Comparison of ENCODE assay signal across 20 cellular contexts in the genomic region with DNA sequence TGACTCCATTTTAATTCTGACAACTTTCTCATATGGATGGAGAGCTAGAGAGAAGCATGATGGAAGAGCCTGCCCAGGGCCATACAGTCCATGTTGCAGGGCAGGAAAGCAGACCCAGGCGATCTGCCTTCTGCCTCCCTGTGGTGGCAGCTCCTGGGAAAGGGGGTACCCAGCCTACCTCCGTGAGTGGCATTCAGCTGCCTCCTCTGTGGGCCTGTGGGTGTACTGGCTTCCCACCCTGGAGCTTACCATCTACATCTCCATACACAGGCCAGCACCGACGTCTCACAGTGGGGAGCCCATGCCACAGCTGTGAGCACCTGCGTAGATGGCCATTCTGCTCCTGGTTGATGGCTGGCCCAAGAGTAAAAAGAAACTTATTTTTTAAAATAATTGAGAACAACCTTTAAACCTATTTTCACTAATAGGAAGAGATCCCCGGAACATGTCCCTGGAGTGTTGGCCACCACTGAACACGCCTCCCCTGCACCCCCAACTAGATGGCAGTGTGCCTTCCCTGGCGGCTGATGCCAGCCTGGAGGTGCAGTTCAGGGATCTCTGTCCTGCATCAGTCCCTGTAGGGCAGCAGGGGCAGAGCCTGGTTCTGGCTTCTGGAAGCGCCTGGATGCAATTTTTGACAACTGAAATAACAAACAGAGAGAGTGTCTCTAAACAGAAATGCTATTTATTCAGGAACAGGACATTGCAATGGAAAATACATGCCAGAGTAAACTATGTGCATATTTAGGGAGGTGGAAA. TPM values are rescaled to one million over a fixed set of nuclear protein-coding genes. Genes with fewer than 3 reads are reported as not detected.
DNase-seq lines count a peak whose midpoint lies in the region; ATAC-seq and TF ChIP-seq lines count a peak whose summit lies in the region.
"Had no signal": no experiment of that assay in that cellular context is flagged by ENCODE, and none has a peak within 500 bp of the region (broad histone marks: within the 10 kb centered on the region; RNA-seq: fewer than 3 reads in every experiment).

No MANE protein-coding gene starts in this region.

- no peak for ATAC-seq in T-cell (replicated peaks in 1 of 4)
- ATAC-seq: Panc1 had no signal

- no TSS peak for BruUV-seq in mammary epithelial cell (replicated peaks; lab: Mats Ljungman, UMichigan)

- CTCF ChIA-PET in mammary epithelial cell (lab: Charles Lee; ENCODE audit: low non-redundant PET): no interaction called here
- CTCF ChIA-PET in T-cell (lab: Charles Lee): no interaction called here

- WGBS in mammary epithelial cell (ENCODE audit: low coverage, missing lambda C conversion rate): 53% methylated on average over 8 of the region's 9 CpGs
- 83% methylated on average over 3 to 9 of the region's 9 CpGs for WGBS in transverse colon (ENCODE audit: low coverage in 1 of 2), 2 donors

- H3K27ac ChIP-seq in breast epithelium (peak overlapping the region; percentile 36 to 51), mammary epithelial cell (ENCODE audit: insufficient read depth, low read depth, low read length) (no peak overlapping the region), coronary artery (no peak overlapping the region), neutrophil (peak overlapping the region; percentile 63), transverse colon (no peak overlapping the region)
- H3K27ac ChIP-seq: BLaER1 treated with 17β-estradiol and CSF1 and Interleukin-3, amounts not matched to agents 10 nM and 100 nM; HL-60; SJSA1 had no signal

- peaks cover 3 to 8% (median 6%) of the 10 kb centered on the region in 3 donors for H3K4me1 Mint-ChIP-seq in T-cell

- TF ChIP-seq CTCF in breast epithelium (IDR thresholded peaks at IDR 0.05) (no peak), mammary epithelial cell (conservative IDR thresholded peaks at IDR 0.05 in 1 of 2, IDR thresholded peaks at IDR 0.05 in 1 of 2; ENCODE audit: extremely low read depth in 1 of 2, insufficient read depth in 1 of 2, low read depth in 1 of 2, low read length in 2 of 2) (no peak), coronary artery (IDR thresholded peaks at IDR 0.05) (no peak), neutrophil (IDR thresholded peaks at IDR 0.05) (no peak), transverse colon (IDR thresholded peaks at IDR 0.05) (no peak)

- intact Hi-C loops in breast epithelium (cut with DNase I; ENCODE audit: low total_unique reads) (no loop called here), mammary epithelial cell (cut with micrococcal nuclease) (no loop called here), transverse colon (cut with DNase I; ENCODE audit: low total_unique reads) (no loop called here)

- no peak for TF ChIP-seq POLR2A in breast epithelium (IDR thresholded peaks at IDR 0.05)
- no peak for TF ChIP-seq POLR2A in transverse colon (IDR thresholded peaks at IDR 0.05)

- H3K27me3 ChIP-seq in breast epithelium (no peaks in the 10 kb centered on the region), mammary epithelial cell (ENCODE audit: insufficient read depth, low read length) (no peaks in the 10 kb centered on the region), neutrophil (no peaks in the 10 kb centered on the region), transverse colon (no peaks in the 10 kb centered on the region)
- H3K27me3 ChIP-seq: BLaER1 treated with 17β-estradiol and CSF1 and Interleukin-3, amounts not matched to agents 10 nM and 100 nM; SJSA1 had no signal

- H3K4me1 ChIP-seq in breast epithelium (peaks cover 0 to 5% of the 10 kb centered on the region in 2 donors), mammary epithelial cell (ENCODE audit: insufficient read depth, low read length) (no peaks in the 10 kb centered on the region), neutrophil (ENCODE audit: control insufficient read depth in 1 of 2, insufficient read depth in 1 of 2, low read depth in 1 of 2, low read length in 1 of 2) (peaks cover 81 to 85% of the 10 kb centered on the region in 2 experiments), transverse colon (no peaks in the 10 kb centered on the region)

- no peak overlapping the region for H2AFZ ChIP-seq in mammary epithelial cell (ENCODE audit: low read depth, low read length)

- H3K4me3 Mint-ChIP-seq in T-cell: no peak overlapping the region
- H3K4me3 Mint-ChIP-seq: CD8-positive, alpha-beta memory T cell had no signal

- TF ChIP-seq EP300 in transverse colon (IDR thresholded peaks at IDR 0.05; ENCODE audit: low read depth): no peak

- no peak overlapping the region for H3K27ac Mint-ChIP-seq in T-cell
- H3K27ac Mint-ChIP-seq: CD8-positive, alpha-beta memory T cell had no signal

- no peak overlapping the region for H3K4me3 ChIP-seq in breast epithelium
- H3K4me3 ChIP-seq in mammary epithelial cell (replicated peaks in 1 of 3; ENCODE audit: insufficient read depth in 1 of 3, low read depth in 2 of 3, low read length in 3 of 3): no peak overlapping the region
- H3K4me3 ChIP-seq in coronary artery: no peak overlapping the region
- no peak overlapping the region for H3K4me3 ChIP-seq in neutrophil (ENCODE audit: low read depth in 1 of 2, low read length in 1 of 2)
- H3K4me3 ChIP-seq in transverse colon: no peak overlapping the region
- H3K4me3 ChIP-seq: BLaER1 treated with 17β-estradiol and CSF1 and Interleukin-3, amounts not matched to agents 10 nM and 100 nM; SJSA1 had no signal

- no peaks in the 10 kb centered on the region for H3K9me3 ChIP-seq in breast epithelium
- H3K9me3 ChIP-seq in mammary epithelial cell (replicated peaks; ENCODE audit: insufficient read depth, low read length): no peaks in the 10 kb centered on the region
- no peaks in the 10 kb centered on the region for H3K9me3 ChIP-seq in neutrophil
- no peaks in the 10 kb centered on the region for H3K9me3 ChIP-seq in transverse colon
- H3K9me3 ChIP-seq: BLaER1 treated with 17β-estradiol and CSF1 and Interleukin-3, amounts not matched to agents 10 nM and 100 nM; SJSA1 had no signal

- DNase-seq in breast epithelium (ENCODE audit: low spot score in 2 of 2) (peak in 1 of 2 donors; percentile 51), mammary epithelial cell (no peak), coronary artery (ENCODE audit: low spot score) (peak; percentile 50), transverse colon (peak; percentile 5), GDM1 (lab: John Stamatoyannopoulos, UW) (no peak), T-cell (no peak)
- DNase-seq: CD8-positive, alpha-beta memory T cell; DMS79 treated with DMSO at 0.1 percent for 48 hours; HCEC 1CT; NCI-H1048; NCI-H1436; NCI-H1930; NCI-H345; NCI-H526 had no signal

- in situ Hi-C loops in mammary epithelial cell (cut with MboI; ENCODE audit: low sequenced_read_pairs in 2 of 2): no loop called here
- in situ Hi-C loops in transverse colon (cut with MboI; ENCODE audit: low pct_ligation_motif_present in 1 of 4, low pct_unique_long_range_greater_than_20kb in 1 of 4, low sequenced_read_pairs in 3 of 4): no loop called here

- H3K4me2 ChIP-seq in mammary epithelial cell (ENCODE audit: insufficient read depth, low read depth, low read length): no peak overlapping the region
- H3K4me2 ChIP-seq: BLaER1 treated with 17β-estradiol and CSF1 and Interleukin-3, amounts not matched to agents 10 nM and 100 nM had no signal

- H3K36me3 ChIP-seq in breast epithelium: no peaks in the 10 kb centered on the region
- no peaks in the 10 kb centered on the region for H3K36me3 ChIP-seq in mammary epithelial cell (ENCODE audit: insufficient read depth, low read length)
- H3K36me3 ChIP-seq in neutrophil: no peaks in the 10 kb centered on the region
- H3K36me3 ChIP-seq in transverse colon: no peaks in the 10 kb centered on the region
- H3K36me3 ChIP-seq: BLaER1 treated with 17β-estradiol and CSF1 and Interleukin-3, amounts not matched to agents 10 nM and 100 nM; SJSA1 had no signal

- POLR2A ChIA-PET in T-cell (lab: Charles Lee): no interaction called here

- no peaks in the 10 kb centered on the region for H3K9me3 Mint-ChIP-seq in T-cell
- H3K9me3 Mint-ChIP-seq: CD8-positive, alpha-beta memory T cell had no signal

- dilution Hi-C loops in mammary epithelial cell (cut with HindIII; ENCODE audit: low sequenced_read_pairs): no loop called here

- H3K27me3 Mint-ChIP-seq in T-cell: no peaks in the 10 kb centered on the region

- no peak overlapping the region for H3K9ac ChIP-seq in mammary epithelial cell (ENCODE audit: insufficient read depth, low read length)
- H3K9ac ChIP-seq: BLaER1 treated with 17β-estradiol and CSF1 and Interleukin-3, amounts not matched to agents 10 nM and 100 nM had no signal

- H4K20me1 ChIP-seq in mammary epithelial cell (ENCODE audit: insufficient read depth, low read length): no peaks in the 10 kb centered on the region
- H4K20me1 ChIP-seq: BLaER1 treated with 17β-estradiol and CSF1 and Interleukin-3, amounts not matched to agents 10 nM and 100 nM had no signal

- no peaks in the 10 kb centered on the region for H3K79me2 ChIP-seq in mammary epithelial cell (ENCODE audit: insufficient read depth, low read length)

- H3K36me3 Mint-ChIP-seq in T-cell: no peaks in the 10 kb centered on the region
- H3K36me3 Mint-ChIP-seq: CD8-positive, alpha-beta memory T cell had no signal

RNA-seq across cellular contexts. Expression of a gene that starts 18.1 kb away (rescaled TPM):
- total RNA-seq in breast epithelium (under 1 TPM in 1 of 3 donors, not detected in 2; 0.15 TPM), mammary epithelial cell (not detected), transverse colon (not detected), T-cell (1 to 10 TPM in 1 of 5 donors, under 1 TPM in 1, not detected in 3; 0.69 to 1.0 TPM)
- not detected for polyA plus RNA-seq in mammary epithelial cell
- polyA minus RNA-seq in mammary epithelial cell: not detected
- total RNA-seq: CD8-positive, alpha-beta memory T cell; M059J; SJSA1 had no signal
- polyA plus RNA-seq: CD8-positive, alpha-beta memory T cell had no signal

Comparison
In these comparisons a context has a peak if more than half of its experiments do, and no peak if none do; other contexts are left out.
1. H3K27ac ChIP-seq: peak in breast epithelium (2 of 2) and neutrophil (single experiment); none in mammary epithelial cell (single experiment), coronary artery (0 of 2) and transverse colon (0 of 4).
2. DNase-seq: peak in coronary artery (single experiment) and transverse colon (single experiment); none in mammary epithelial cell (single experiment), GDM1 (single experiment) and T-cell (0 of 34).